8 cellular contexts compared by ENCODE assay signal in the genomic region with DNA sequence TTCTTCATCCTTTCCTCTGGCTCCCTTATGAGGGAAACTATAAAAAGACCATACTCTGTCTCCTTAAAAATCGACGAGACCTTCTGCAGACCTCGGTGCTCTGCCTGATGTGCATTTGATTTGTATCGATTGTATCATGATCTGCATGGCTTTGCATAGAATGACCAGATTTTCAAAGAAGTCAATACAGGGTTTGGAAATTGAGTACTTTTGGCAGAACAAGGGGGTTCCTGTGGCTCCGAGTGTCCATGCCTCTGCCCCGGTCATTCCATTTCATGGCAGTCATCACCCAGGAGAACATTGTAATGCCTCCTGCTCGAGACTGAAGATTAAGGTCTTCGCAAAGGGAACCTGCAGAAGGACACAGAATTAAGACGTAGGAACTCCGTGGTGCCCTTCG. TPM values are rescaled to one million over a fixed set of nuclear protein-coding genes. Genes with fewer than 3 reads are reported as not detected.
A peak's percentile ranks its signal among the peaks of the same experiment; 100 is the strongest.
DNase-seq lines count a peak whose midpoint lies in the region; ATAC-seq and TF ChIP-seq lines count a peak whose summit lies in the region.

No MANE protein-coding gene starts in this region.

- CTCF ChIA-PET in IMR-90 (lab: Yijun Ruan, JAX): no interaction called here

- H3K4me3 ChIP-seq in IMR-90 (ENCODE audit: insufficient read depth, low read depth, low read length) (peak overlapping the region; percentile 93), breast epithelium (peak overlapping the region; percentile 88 to 96 (median 92)), mononuclear cell (ENCODE audit: low read length) (peak overlapping the region; percentile 92)

- peaks cover 9 to 36% of the 10 kb centered on the region in 2 experiments; a peak in 2 of 4 replicates for H3K79me1 ChIP-seq in IMR-90 (ENCODE audit: low read depth in 1 of 2, low read length in 2 of 2)

- H3K36me3 ChIP-seq in IMR-90 (ENCODE audit: control insufficient read depth, insufficient read depth, low read length): peaks cover 14% of the 10 kb centered on the region
- no peaks in the 10 kb centered on the region for H3K36me3 ChIP-seq in breast epithelium

- ATAC-seq in IMR-90 (ENCODE audit: low read depth) (0 out of 2 replicates have a peak, but pooled peaks have one; percentile 4), GM18867 (IDR thresholded peaks at IDR 0.05; ENCODE audit: unreplicated experiment) (no peak), HG03025 (IDR thresholded peaks at IDR 0.05; ENCODE audit: low FRiP score, unreplicated experiment) (no peak), HG02610 (IDR thresholded peaks at IDR 0.05; ENCODE audit: unreplicated experiment) (no peak)

- H3K27ac ChIP-seq in IMR-90 (ENCODE audit: insufficient read depth, low read length) (peak overlapping the region; percentile 90), breast epithelium (peak overlapping the region; percentile 92 to 97)

- H2AK9ac ChIP-seq in IMR-90 (replicated peaks; ENCODE audit: low read depth, low read length, poor library complexity): peak overlapping the region; percentile 98

- peak overlapping the region; percentile 66 for H2BK5ac ChIP-seq in IMR-90 (ENCODE audit: low read depth, low read length, poor library complexity, severe bottlenecking)

- in situ Hi-C loops in IMR-90 (cut with MboI; ENCODE audit: low sequenced_read_pairs): no loop called here

- no peak overlapping the region for H2BK15ac ChIP-seq in IMR-90 (ENCODE audit: low read depth, low read length)

- H3K4me1 ChIP-seq in IMR-90 (ENCODE audit: control insufficient read depth, insufficient read depth, low read length) (peaks cover 5% of the 10 kb centered on the region; the same call in 1 of the 2 replicates), breast epithelium (peaks cover 0 to 16% of the 10 kb centered on the region in 2 donors), mononuclear cell (ENCODE audit: insufficient read depth, low read length) (peaks cover 45% of the 10 kb centered on the region)

- no peak for TF ChIP-seq POLR2A in IMR-90 (IDR thresholded peaks at IDR 0.05; ENCODE audit: low read depth, low read length)
- no peak for TF ChIP-seq POLR2A in breast epithelium (IDR thresholded peaks at IDR 0.05)

- H3K9ac ChIP-seq in IMR-90 (ENCODE audit: low read depth, low read length): peak overlapping the region; percentile 85

- H3K27me3 ChIP-seq in IMR-90 (ENCODE audit: control insufficient read depth, insufficient read depth, low read length) (no peaks in the 10 kb centered on the region), breast epithelium (no peaks in the 10 kb centered on the region), mononuclear cell (ENCODE audit: insufficient read depth, low read length) (no peaks in the 10 kb centered on the region)

- no peak overlapping the region; the same call in 1 of the 2 replicates for H2BK20ac ChIP-seq in IMR-90 (ENCODE audit: low read depth, low read length)

- H4K20me1 ChIP-seq in IMR-90 (ENCODE audit: insufficient read depth, low read length): peaks cover 9% of the 10 kb centered on the region; the same call in 1 of the 2 replicates

- TF ChIP-seq RAD21 in IMR-90 (IDR thresholded peaks at IDR 0.05; ENCODE audit: low read length): no peak

- peak overlapping the region; percentile 81 for H4K91ac ChIP-seq in IMR-90 (ENCODE audit: insufficient read depth, low read depth, low read length)

- no TSS peak for BruUV-seq in IMR-90 (replicated peaks; lab: Mats Ljungman, UMichigan)

- peak overlapping the region; percentile 90 for H3K56ac ChIP-seq in IMR-90 (ENCODE audit: extremely low read depth, insufficient read depth, low read length)

- peak; percentile 31 for DNase-seq in EL
- DNase-seq in IMR-90: peak; percentile 18
- no peak for DNase-seq in breast epithelium (ENCODE audit: low spot score in 2 of 2)
- DNase-seq in HK-2 (ENCODE audit: unreplicated experiment): no peak

- peak overlapping the region; percentile 27; the same call in 1 of the 2 replicates for H4K5ac ChIP-seq in IMR-90 (ENCODE audit: low read depth, low read length)

- no peak for TF ChIP-seq CTCF in IMR-90 (conservative IDR thresholded peaks at IDR 0.05; ENCODE audit: low read depth, low read length)
- no peak for TF ChIP-seq CTCF in breast epithelium (IDR thresholded peaks at IDR 0.05)

- peak overlapping the region; percentile 9; the same call in 1 of the 2 replicates for H3K18ac ChIP-seq in IMR-90 (ENCODE audit: low read depth, low read length)

- H3K4me2 ChIP-seq in IMR-90 (ENCODE audit: low read depth, low read length): peak overlapping the region; percentile 82

- peak overlapping the region; percentile 77 for H2AK5ac ChIP-seq in IMR-90 (ENCODE audit: low read depth, low read length)

- H3K23ac ChIP-seq in IMR-90 (ENCODE audit: low read depth, low read length): peak overlapping the region; percentile 99

- H3K14ac ChIP-seq in IMR-90 (replicated peaks; ENCODE audit: low read depth, low read length): peak overlapping the region; percentile 94

- no peaks in the 10 kb centered on the region for H3K9me3 ChIP-seq in IMR-90 (ENCODE audit: control insufficient read depth, insufficient read depth, low read length)
- no peaks in the 10 kb centered on the region for H3K9me3 ChIP-seq in breast epithelium
- no peaks in the 10 kb centered on the region for H3K9me3 ChIP-seq in mononuclear cell (ENCODE audit: low read depth, low read length)

- peak overlapping the region; percentile 59 for H2BK120ac ChIP-seq in IMR-90 (ENCODE audit: low read depth, low read length)

- peak overlapping the region; percentile 97 for H2AFZ ChIP-seq in IMR-90 (replicated peaks; ENCODE audit: low read length, poor library complexity)

- H3K9me1 ChIP-seq in IMR-90 (ENCODE audit: insufficient read depth, low read length): peaks cover 6% of the 10 kb centered on the region; the same call in 1 of the 2 replicates

- dilution Hi-C loops in IMR-90 (cut with HindIII; ENCODE audit: low sequenced_read_pairs, unreplicated experiment): no loop called here

- peak overlapping the region; percentile 36 to 77; a peak in 3 of 4 replicates for H4K8ac ChIP-seq in IMR-90 (ENCODE audit: low read depth in 2 of 2, low read length in 2 of 2)

- peak overlapping the region; percentile 93 for H3K4ac ChIP-seq in IMR-90 (ENCODE audit: low read depth, low read length)

- POLR2A ChIA-PET in IMR-90 (lab: Charles Lee; ENCODE audit: unreplicated experiment): no interaction called here

- intact Hi-C loops in IMR-90 (cut with micrococcal nuclease): loop anchor here (1.0 kb wide), 1 partner anchor 91 kb away; no protein-coding TSS in a partner anchor
- intact Hi-C loops in breast epithelium (cut with DNase I; ENCODE audit: low total_unique reads): no loop called here

- WGBS in IMR-90 (ENCODE audit: extremely low coverage in 2 of 2, insufficient read length in 1 of 2), 2 experiments: no CpG with 5 or more reads among the region's 11 CpGs

TF ChIP-seq in IMR-90, 13 proteins besides CTCF, POLR2A, EP300 and RAD21 (continues in another document):
- TF ChIP-seq CHD1 (IDR thresholded peaks at IDR 0.05; ENCODE audit: low read depth, low read length): no peak
- no peak for TF ChIP-seq CEBPB (IDR thresholded peaks at IDR 0.05; ENCODE audit: low read depth, low read length)
- no peak for TF ChIP-seq RCOR1 (IDR thresholded peaks at IDR 0.05; ENCODE audit: insufficient replicate concordance, low read length)
- TF ChIP-seq, protein P1, sequence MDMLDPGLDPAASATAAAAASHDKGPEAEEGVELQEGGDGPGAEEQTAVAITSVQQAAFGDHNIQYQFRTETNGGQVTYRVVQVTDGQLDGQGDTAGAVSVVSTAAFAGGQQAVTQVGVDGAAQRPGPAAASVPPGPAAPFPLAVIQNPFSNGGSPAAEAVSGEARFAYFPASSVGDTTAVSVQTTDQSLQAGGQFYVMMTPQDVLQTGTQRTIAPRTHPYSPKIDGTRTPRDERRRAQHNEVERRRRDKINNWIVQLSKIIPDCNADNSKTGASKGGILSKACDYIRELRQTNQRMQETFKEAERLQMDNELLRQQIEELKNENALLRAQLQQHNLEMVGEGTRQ (IDR thresholded peaks at IDR 0.05; ENCODE audit: low read depth, low read length): no peak
- TF ChIP-seq, protein P2, sequence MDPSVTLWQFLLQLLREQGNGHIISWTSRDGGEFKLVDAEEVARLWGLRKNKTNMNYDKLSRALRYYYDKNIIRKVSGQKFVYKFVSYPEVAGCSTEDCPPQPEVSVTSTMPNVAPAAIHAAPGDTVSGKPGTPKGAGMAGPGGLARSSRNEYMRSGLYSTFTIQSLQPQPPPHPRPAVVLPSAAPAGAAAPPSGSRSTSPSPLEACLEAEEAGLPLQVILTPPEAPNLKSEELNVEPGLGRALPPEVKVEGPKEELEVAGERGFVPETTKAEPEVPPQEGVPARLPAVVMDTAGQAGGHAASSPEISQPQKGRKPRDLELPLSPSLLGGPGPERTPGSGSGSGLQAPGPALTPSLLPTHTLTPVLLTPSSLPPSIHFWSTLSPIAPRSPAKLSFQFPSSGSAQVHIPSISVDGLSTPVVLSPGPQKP (IDR thresholded peaks at IDR 0.05; ENCODE audit: borderline replicate concordance, low read depth, low read length): no peak
- no peak for TF ChIP-seq BHLHE40 (IDR thresholded peaks at IDR 0.05; ENCODE audit: low read depth, low read length)
- TF ChIP-seq MAZ (IDR thresholded peaks at IDR 0.05; ENCODE audit: borderline replicate concordance, low read depth, low read length): no peak
- TF ChIP-seq MAFK (IDR thresholded peaks at IDR 0.05; ENCODE audit: low read depth, low read length): no peak

RNA-seq across cellular contexts. Expression of a gene that starts 0.7 kb away (rescaled TPM):
- 18.6 and 25.6 TPM in 2 replicates for total RNA-seq in IMR-90 (2012; rRNA removed)
- polyA plus RNA-seq in IMR-90 (2012; rRNA removed): 14.3 and 15.4 TPM in 2 replicates
- polyA plus RNA-seq in IMR-90 (2012; cell fraction: cytosol; rRNA removed): 4.9 and 7.1 TPM in 2 replicates
- polyA plus RNA-seq in IMR-90 (2012; cell fraction: nucleus; rRNA removed; ENCODE audit: low replicate concordance): 19.9 and 31.5 TPM in 2 replicates
- total RNA-seq in breast epithelium: 10 to 100 TPM; 11.7 to 24.9 (median 22.8) TPM
- total RNA-seq in mononuclear cell: 13.7 TPM

RNA-seq across cellular contexts. Expression of a gene that starts 4.1 kb away (rescaled TPM):
- total RNA-seq in IMR-90 (2012; rRNA removed) (not detected in 2 replicates), breast epithelium (10 to 100 TPM in 2 of 3 donors, 1 to 10 TPM in 1; 1.4 to 27.4 (median 14.4) TPM), mononuclear cell (0.10 TPM)
- polyA plus RNA-seq in IMR-90 (2012; rRNA removed): 0.07 TPM in 1 of 2 replicates, not detected in the other
- 0.42 TPM in 1 of 2 replicates, not detected in the other for polyA plus RNA-seq in IMR-90 (2012; cell fraction: cytosol; rRNA removed)
- 0.05 and 0.06 TPM in 2 replicates for polyA plus RNA-seq in IMR-90 (2012; cell fraction: nucleus; rRNA removed; ENCODE audit: low replicate concordance)

RNA-seq across cellular contexts. Expression of a gene that starts 25.6 kb away (rescaled TPM):
- total RNA-seq in IMR-90 (2012; rRNA removed) (60.0 and 64.9 TPM in 2 replicates), breast epithelium (100 to 1,000 TPM; 196 to 242 (median 199) TPM), mononuclear cell (245 TPM)
- polyA plus RNA-seq in IMR-90 (2012; rRNA removed): 109 and 111 TPM in 2 replicates
- polyA plus RNA-seq in IMR-90 (2012; cell fraction: cytosol; rRNA removed): 98.8 and 119 TPM in 2 replicates
- polyA plus RNA-seq in IMR-90 (2012; cell fraction: nucleus; rRNA removed; ENCODE audit: low replicate concordance): 202 and 254 TPM in 2 replicates

RNA-seq across cellular contexts. Expression of a gene that starts 27.1 kb away (rescaled TPM):
- total RNA-seq in IMR-90 (2012; rRNA removed): not detected in 2 replicates
- not detected in 2 replicates for polyA plus RNA-seq in IMR-90 (2012; rRNA removed)
- not detected in 2 replicates for polyA plus RNA-seq in IMR-90 (2012; cell fraction: cytosol; rRNA removed)
- not detected in 2 replicates for polyA plus RNA-seq in IMR-90 (2012; cell fraction: nucleus; rRNA removed; ENCODE audit: low replicate concordance)
- under 1 TPM in 1 of 3 donors, not detected in 2; 0.29 TPM for total RNA-seq in breast epithelium
- total RNA-seq in mononuclear cell: 0.21 TPM

Comparison
In these comparisons a context has a peak if more than half of its experiments do, and no peak if none do; other contexts are left out.
1. DNase-seq: peak in EL (single experiment) and IMR-90 (single experiment); none in breast epithelium (0 of 2) and HK-2 (single experiment).
2. Peak in every context shown above with its lines, with median percentiles within 50 percentile points of each other: H3K4me3 ChIP-seq.